ENCODE assay signal across 16 cellular contexts in genomic region chr4:42605264-42605663, GRCh38. TPM values are rescaled to one million over a fixed set of nuclear protein-coding genes. Genes with fewer than 3 reads are reported as not detected.
DNase-seq lines count a peak whose midpoint lies in the region; ATAC-seq and TF ChIP-seq lines count a peak whose summit lies in the region.
"Had no signal": no experiment of that assay in that cellular context is flagged by ENCODE, and none has a peak within 500 bp of the region (broad histone marks: within the 10 kb centered on the region; RNA-seq: fewer than 3 reads in every experiment).

No MANE protein-coding gene starts in this region.

- DNase-seq in DMS 273 (lab: John Stamatoyannopoulos, UW; ENCODE audit: unreplicated experiment) (peak; percentile 7), DMS 273 treated with DMSO at 0.1 percent for 48 hours (lab: John Stamatoyannopoulos, UW) (no peak), lower lobe of right lung (no peak), GDM1 (lab: John Stamatoyannopoulos, UW) (no peak), SJCRH30 (no peak)
- DNase-seq in stimulated activated CD4-positive, alpha-beta T cell treated with anti-CD3 and anti-CD28 coated beads, Interleukin-4, amount 100 ng/mL, for 1 hour: no peak
- DNase-seq: H9, IMR-90, Kasumi-1, NCI-H1417 treated with DMSO at 0.1 percent for 48 hours, NCI-H2029, NCI-H446 had no signal

- intact Hi-C loops in lower lobe of right lung (cut with DNase I): no loop called here

- no peak for TF ChIP-seq CTCF in gastroesophageal sphincter (IDR thresholded peaks at IDR 0.05)
- no peak for TF ChIP-seq CTCF in lower lobe of right lung (IDR thresholded peaks at IDR 0.05)

- no peak for TF ChIP-seq POLR2A in gastroesophageal sphincter (IDR thresholded peaks at IDR 0.05)

- 58 to 73% methylated on average over 5 of the region's 5 CpGs for WGBS in gastroesophageal sphincter (ENCODE audit: low coverage in 1 of 2), 2 donors

- peaks cover 0 to 9% (median 0%) of the 10 kb centered on the region in 3 donors for H3K4me1 ChIP-seq in gastroesophageal sphincter
- H3K4me1 ChIP-seq in lower lobe of right lung: no peaks in the 10 kb centered on the region
- H3K4me1 ChIP-seq in skeletal muscle tissue (ENCODE audit: control insufficient read depth in 3 of 3, insufficient read depth in 3 of 3, low read length in 3 of 3): peaks cover 14 to 36% (median 26%) of the 10 kb centered on the region in 3 donors
- H3K4me1 ChIP-seq in SJCRH30: no peaks in the 10 kb centered on the region

- no peak overlapping the region for H3K4me3 ChIP-seq in gastroesophageal sphincter
- no peak overlapping the region for H3K4me3 ChIP-seq in lower lobe of right lung
- H3K4me3 ChIP-seq in skeletal muscle tissue (ENCODE audit: low read length in 3 of 3): peak overlapping the region in 1 of 3 donors; percentile 23
- H3K4me3 ChIP-seq in SJCRH30: no peak overlapping the region
- H3K4me3 ChIP-seq: BLaER1 treated with 17β-estradiol and CSF1 and Interleukin-3, amounts not matched to agents 10 nM and 100 nM had no signal

- ATAC-seq in gastroesophageal sphincter: peak; percentile 53
- ATAC-seq in lower lobe of right lung: peak; percentile 35 to 51

- no peaks in the 10 kb centered on the region for H3K36me3 ChIP-seq in gastroesophageal sphincter
- peaks cover 6% of the 10 kb centered on the region for H3K36me3 ChIP-seq in lower lobe of right lung
- H3K36me3 ChIP-seq in skeletal muscle tissue (ENCODE audit: control insufficient read depth in 3 of 3, insufficient read depth in 3 of 3, low read length in 3 of 3): no peaks in the 10 kb centered on the region
- H3K36me3 ChIP-seq in SJCRH30: no peaks in the 10 kb centered on the region

- no peaks in the 10 kb centered on the region for H3K27me3 ChIP-seq in gastroesophageal sphincter
- no peaks in the 10 kb centered on the region for H3K27me3 ChIP-seq in lower lobe of right lung (ENCODE audit: low read depth)
- no peaks in the 10 kb centered on the region for H3K27me3 ChIP-seq in skeletal muscle tissue (ENCODE audit: control insufficient read depth in 3 of 3, insufficient read depth in 3 of 3, low read length in 3 of 3)
- H3K27me3 ChIP-seq in SJCRH30: no peaks in the 10 kb centered on the region
- H3K27me3 ChIP-seq: BLaER1 treated with 17β-estradiol and CSF1 and Interleukin-3, amounts not matched to agents 10 nM and 100 nM had no signal

- H3K9ac ChIP-seq in skeletal muscle tissue (ENCODE audit: low read depth in 1 of 3, low read length in 3 of 3): no peak overlapping the region
- H3K9ac ChIP-seq: BLaER1 treated with 17β-estradiol and CSF1 and Interleukin-3, amounts not matched to agents 10 nM and 100 nM had no signal

- no peaks in the 10 kb centered on the region for H3K9me3 ChIP-seq in gastroesophageal sphincter
- no peaks in the 10 kb centered on the region for H3K9me3 ChIP-seq in lower lobe of right lung
- H3K9me3 ChIP-seq in skeletal muscle tissue (ENCODE audit: control insufficient read depth in 3 of 3, low read length in 3 of 3): no peaks in the 10 kb centered on the region
- no peaks in the 10 kb centered on the region for H3K9me3 ChIP-seq in SJCRH30 (replicated peaks)
- H3K9me3 ChIP-seq: BLaER1 treated with 17β-estradiol and CSF1 and Interleukin-3, amounts not matched to agents 10 nM and 100 nM had no signal

- TF ChIP-seq EP300 in gastroesophageal sphincter (IDR thresholded peaks at IDR 0.05): no peak

- no peak overlapping the region for H3K27ac ChIP-seq in gastroesophageal sphincter
- no peak overlapping the region for H3K27ac ChIP-seq in lower lobe of right lung
- H3K27ac ChIP-seq in skeletal muscle tissue (ENCODE audit: low read depth, low read length): peak overlapping the region; percentile 90
- H3K27ac ChIP-seq in SJCRH30: no peak overlapping the region
- H3K27ac ChIP-seq: 22Rv1; BLaER1 treated with 17β-estradiol and CSF1 and Interleukin-3, amounts not matched to agents 10 nM and 100 nM had no signal

RNA-seq across cellular contexts. Expression of gene ATP8A1, which starts 51.6 kb away (rescaled TPM):
- 10 to 100 TPM in 2 of 4 donors, 1 to 10 TPM in 2; 5.6 to 21.9 (median 8.9) TPM for total RNA-seq in gastroesophageal sphincter
- total RNA-seq in lower lobe of right lung: 84.7 TPM
- total RNA-seq in skeletal muscle tissue: 39.7 TPM
- total RNA-seq in SJCRH30 (2014; rRNA removed; shearing (Covaris generic)): 0.03 and 0.20 TPM in 2 replicates
